In the genomic region with DNA sequence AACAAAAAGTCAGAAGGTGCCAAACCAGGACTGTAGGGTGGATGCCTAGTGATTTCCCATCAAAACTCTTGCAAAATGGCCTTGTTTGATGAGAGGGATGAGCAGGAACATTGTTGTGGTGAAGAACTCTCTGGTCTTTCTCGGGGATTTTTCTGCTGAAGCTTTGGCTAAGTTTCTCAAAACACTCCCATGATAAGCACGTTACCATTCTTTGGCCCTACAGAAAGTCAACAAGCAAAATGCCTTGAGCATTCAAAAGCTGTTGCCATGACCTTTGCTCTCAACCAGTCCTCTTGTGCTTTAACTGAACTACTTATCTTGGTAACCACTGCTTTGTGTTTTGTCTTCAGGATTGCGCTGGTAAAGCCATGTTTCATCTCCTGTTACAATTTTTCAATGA, we compare ENCODE assay signal across 1 cellular context.
TF ChIP-seq lines count a peak whose summit lies in the region.

No MANE protein-coding gene starts in this region.

TF ChIP-seq in WTC11, 78 proteins besides CTCF, POLR2A, EP300 and RAD21 (continued from another document):
- TF ChIP-seq, protein P1, sequence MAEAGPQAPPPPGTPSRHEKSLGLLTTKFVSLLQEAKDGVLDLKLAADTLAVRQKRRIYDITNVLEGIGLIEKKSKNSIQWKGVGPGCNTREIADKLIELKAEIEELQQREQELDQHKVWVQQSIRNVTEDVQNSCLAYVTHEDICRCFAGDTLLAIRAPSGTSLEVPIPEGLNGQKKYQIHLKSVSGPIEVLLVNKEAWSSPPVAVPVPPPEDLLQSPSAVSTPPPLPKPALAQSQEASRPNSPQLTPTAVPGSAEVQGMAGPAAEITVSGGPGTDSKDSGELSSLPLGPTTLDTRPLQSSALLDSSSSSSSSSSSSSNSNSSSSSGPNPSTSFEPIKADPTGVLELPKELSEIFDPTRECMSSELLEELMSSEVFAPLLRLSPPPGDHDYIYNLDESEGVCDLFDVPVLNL (CRISPR knock-in tag; IDR thresholded peaks at IDR 0.05; ENCODE audit: borderline replicate concordance, low read depth) = no peak
- TF ChIP-seq GTF2I (CRISPR knock-in tag; conservative IDR thresholded peaks at IDR 0.05) (no peak), ZNF416 (CRISPR knock-in tag; IDR thresholded peaks at IDR 0.05) (no peak), CBFB (CRISPR knock-in tag; IDR thresholded peaks at IDR 0.05; ENCODE audit: low read depth) (no peak), ZNF263 (CRISPR knock-in tag; IDR thresholded peaks at IDR 0.05; ENCODE audit: low read depth) (no peak)
- TF ChIP-seq, protein P2, sequence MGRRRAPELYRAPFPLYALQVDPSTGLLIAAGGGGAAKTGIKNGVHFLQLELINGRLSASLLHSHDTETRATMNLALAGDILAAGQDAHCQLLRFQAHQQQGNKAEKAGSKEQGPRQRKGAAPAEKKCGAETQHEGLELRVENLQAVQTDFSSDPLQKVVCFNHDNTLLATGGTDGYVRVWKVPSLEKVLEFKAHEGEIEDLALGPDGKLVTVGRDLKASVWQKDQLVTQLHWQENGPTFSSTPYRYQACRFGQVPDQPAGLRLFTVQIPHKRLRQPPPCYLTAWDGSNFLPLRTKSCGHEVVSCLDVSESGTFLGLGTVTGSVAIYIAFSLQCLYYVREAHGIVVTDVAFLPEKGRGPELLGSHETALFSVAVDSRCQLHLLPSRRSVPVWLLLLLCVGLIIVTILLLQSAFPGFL (CRISPR knock-in tag; IDR thresholded peaks at IDR 0.05; ENCODE audit: borderline replicate concordance) = no peak
